15 cellular contexts compared by ENCODE assay signal in genomic region chr11:44178381-44178780, GRCh38.
A peak's percentile ranks its signal among the peaks of the same experiment; 100 is the strongest.
DNase-seq lines count a peak whose midpoint lies in the region; ATAC-seq and TF ChIP-seq lines count a peak whose summit lies in the region.
"Had no signal": no experiment of that assay in that cellular context is flagged by ENCODE, and none has a peak within 500 bp of the region (broad histone marks: within the 10 kb centered on the region; RNA-seq: fewer than 3 reads in every experiment).

No MANE protein-coding gene starts in this region.

- peak overlapping the region; percentile 65 for H3K27ac Mint-ChIP-seq in chondrocyte (ENCODE audit: unreplicated experiment)
- no peak overlapping the region for H3K27ac Mint-ChIP-seq in CD4-positive, alpha-beta T cell

- H3K36me3 ChIP-seq in HUES48 (ENCODE audit: control insufficient read depth, insufficient read depth, low read length), result no peaks in the 10 kb centered on the region

- intact Hi-C loops in CD4-positive, alpha-beta T cell (cut with DNase I, micrococcal nuclease), result no loop called here

- H3K9ac ChIP-seq in HUES48 (ENCODE audit: low read depth, low read length), result no peak overlapping the region
- H3K9ac ChIP-seq: parathyroid adenoma had no signal

- H3K27ac ChIP-seq in HUES48 (ENCODE audit: low read depth, low read length), result peak overlapping the region; percentile 39
- H3K27ac ChIP-seq in CD4-positive, alpha-beta T cell (ENCODE audit: low read depth, low read length), result no peak overlapping the region
- H3K27ac ChIP-seq: parathyroid adenoma had no signal

- H3K4me1 ChIP-seq in HUES48 (ENCODE audit: control insufficient read depth, insufficient read depth, low read length), result peaks cover 22% of the 10 kb centered on the region
- H3K4me1 ChIP-seq: parathyroid adenoma had no signal

- no peaks in the 10 kb centered on the region for H3K9me3 Mint-ChIP-seq in chondrocyte (ENCODE audit: low read depth)
- no peaks in the 10 kb centered on the region for H3K9me3 Mint-ChIP-seq in CD4-positive, alpha-beta T cell
- H3K9me3 Mint-ChIP-seq: CD4-positive, CD25-positive, alpha-beta regulatory T cell had no signal

- no peaks in the 10 kb centered on the region for H3K27me3 ChIP-seq in HUES48 (ENCODE audit: control insufficient read depth, insufficient read depth, low read length)
- H3K27me3 ChIP-seq in CD4-positive, alpha-beta T cell (ENCODE audit: control insufficient read depth, insufficient read depth, low read length), result no peaks in the 10 kb centered on the region

- POLR2A ChIA-PET in CD4-positive, alpha-beta T cell (lab: Charles Lee), result no interaction called here

- DNase-seq in AG09319 (ENCODE audit: extremely low read depth, low read depth) (no peak), chondrocyte (ENCODE audit: low spot score) (no peak), myocyte (ENCODE audit: low read depth) (peak; percentile 54), NCI-H2227 (lab: John Stamatoyannopoulos, UW; ENCODE audit: unreplicated experiment) (no peak), NCI-H2081 (lab: John Stamatoyannopoulos, UW) (no peak)
- no peak for DNase-seq in CD4-positive, alpha-beta T cell
- DNase-seq: activated T-cell treated with anti-CD3 and anti-CD28 coated beads, Interleukin-2, amount 50 U/mL, for 1 hour; CD4-positive, CD25-positive, alpha-beta regulatory T cell; head of caudate nucleus; SIG-M5; stimulated activated naive CD4-positive, alpha-beta T cell treated with Interleukin-2 at 50 U/mL for 16 hours had no signal

- H3K4me3 Mint-ChIP-seq in chondrocyte (ENCODE audit: unreplicated experiment), result no peak overlapping the region
- H3K4me3 Mint-ChIP-seq in CD4-positive, alpha-beta T cell, result no peak overlapping the region
- H3K4me3 Mint-ChIP-seq: CD4-positive, CD25-positive, alpha-beta regulatory T cell had no signal

- no peak for ATAC-seq in CD4-positive, alpha-beta T cell (ENCODE audit: poor library complexity)
- no peak for ATAC-seq in GM19023 (IDR thresholded peaks at IDR 0.05; ENCODE audit: unreplicated experiment)

- H3K4me3 ChIP-seq in HUES48 (ENCODE audit: low read depth, low read length), result no peak overlapping the region
- H3K4me3 ChIP-seq: lung had no signal

- no peaks in the 10 kb centered on the region for H3K9me3 ChIP-seq in HUES48 (ENCODE audit: control insufficient read depth, insufficient read depth, low read length)
- no peaks in the 10 kb centered on the region for H3K9me3 ChIP-seq in CD4-positive, alpha-beta T cell (ENCODE audit: control insufficient read depth, low read length)

- H3K36me3 Mint-ChIP-seq in chondrocyte (ENCODE audit: low read depth), result peaks cover 2% of the 10 kb centered on the region
- peaks cover 73% of the 10 kb centered on the region for H3K36me3 Mint-ChIP-seq in CD4-positive, alpha-beta T cell (ENCODE audit: low read depth)

- TF ChIP-seq CTCF in AG09319 (IDR thresholded peaks at IDR 0.05; ENCODE audit: low read depth, low read length) (peak; percentile 7), chondrocyte (IDR thresholded peaks at IDR 0.05) (peak; percentile 53)
- TF ChIP-seq CTCF in CD4-positive, alpha-beta T cell (IDR thresholded peaks at IDR 0.05), result no peak

- H3K27me3 Mint-ChIP-seq in chondrocyte (ENCODE audit: low read depth), result no peaks in the 10 kb centered on the region
- H3K27me3 Mint-ChIP-seq in CD4-positive, alpha-beta T cell, result no peaks in the 10 kb centered on the region
- H3K27me3 Mint-ChIP-seq: CD4-positive, CD25-positive, alpha-beta regulatory T cell had no signal

- CTCF ChIA-PET in CD4-positive, alpha-beta T cell (lab: Charles Lee), result no interaction called here

- peaks cover 19% of the 10 kb centered on the region for H3K4me1 Mint-ChIP-seq in chondrocyte (ENCODE audit: low read depth)
- peaks cover 16% of the 10 kb centered on the region for H3K4me1 Mint-ChIP-seq in CD4-positive, alpha-beta T cell (ENCODE audit: low read depth)
